In genomic region chr17:78724544-78724943, GRCh38 we compare ENCODE assay signal across 9 cellular contexts. TPM values are rescaled to one million over a fixed set of nuclear protein-coding genes. Genes with fewer than 3 reads are reported as not detected.
DNase-seq lines count a peak whose midpoint lies in the region; ATAC-seq and TF ChIP-seq lines count a peak whose summit lies in the region.
"Had no signal": no experiment of that assay in that cellular context is flagged by ENCODE, and none has a peak within 500 bp of the region (broad histone marks: within the 10 kb centered on the region; RNA-seq: fewer than 3 reads in every experiment).

No MANE protein-coding gene starts in this region.

- H3K36me3 Mint-ChIP-seq in IgD-negative memory B cell: peaks cover 6% of the 10 kb centered on the region

- peak overlapping the region; percentile 28 to 85 (median 81) for H3K4me3 Mint-ChIP-seq in IgD-negative memory B cell

- TF ChIP-seq CTCF in mucosa of descending colon (IDR thresholded peaks at IDR 0.05): no peak

- H3K4me1 ChIP-seq in mucosa of descending colon (ENCODE audit: low read depth): peaks cover 56% of the 10 kb centered on the region

- peaks cover 70 to 79% (median 76%) of the 10 kb centered on the region in 3 donors for H3K4me1 Mint-ChIP-seq in IgD-negative memory B cell

- no peaks in the 10 kb centered on the region for H3K36me3 ChIP-seq in mucosa of descending colon (ENCODE audit: low read depth)

- no peak overlapping the region for H3K4me3 ChIP-seq in mucosa of descending colon

- peak overlapping the region; percentile 83 to 97 (median 84) for H3K27ac Mint-ChIP-seq in IgD-negative memory B cell

- intact Hi-C loops in mucosa of descending colon (cut with DNase I, micrococcal nuclease): no loop called here

- no peaks in the 10 kb centered on the region for H3K9me3 ChIP-seq in mucosa of descending colon

- peak; percentile 46 for ATAC-seq in mucosa of descending colon
- no peak for ATAC-seq in HG03439 (IDR thresholded peaks at IDR 0.05; ENCODE audit: unreplicated experiment)
- no peak for ATAC-seq in HG03045 (IDR thresholded peaks at IDR 0.05; ENCODE audit: unreplicated experiment)

- H3K27me3 Mint-ChIP-seq in IgD-negative memory B cell: no peaks in the 10 kb centered on the region

- DNase-seq in AG20443 (ENCODE audit: low spot score): peak; percentile 64
- peak; percentile 23 for DNase-seq in dermis blood vessel endothelial cell
- no peak for DNase-seq in mucosa of descending colon
- no peak for DNase-seq in stimulated activated naive CD4-positive, alpha-beta T cell (lab: John Stamatoyannopoulos, UW)
- DNase-seq in glomerular visceral epithelial cell (ENCODE audit: extremely low spot score): no peak
- DNase-seq: foreskin melanocyte had no signal

- no peaks in the 10 kb centered on the region for H3K9me3 Mint-ChIP-seq in IgD-negative memory B cell

RNA-seq across cellular contexts. Expression of gene CYTH1, which starts 57.5 kb away (rescaled TPM):
- polyA plus RNA-seq in IgD-negative memory B cell: 210 TPM
- total RNA-seq in dermis blood vessel endothelial cell: 50.6 and 51.4 TPM in 2 replicates
- 10 to 100 TPM; 60.3 to 99.4 (median 91.6) TPM for total RNA-seq in mucosa of descending colon

Comparison
In these comparisons a context has a peak if more than half of its experiments do, and no peak if none do; other contexts are left out.
1. DNase-seq: peak in AG20443 (single experiment) and dermis blood vessel endothelial cell (single experiment); none in mucosa of descending colon (0 of 3), stimulated activated naive CD4-positive, alpha-beta T cell (0 of 6) and glomerular visceral epithelial cell (single experiment).